ENCODE assay signal across 1 cellular context in the genomic region with DNA sequence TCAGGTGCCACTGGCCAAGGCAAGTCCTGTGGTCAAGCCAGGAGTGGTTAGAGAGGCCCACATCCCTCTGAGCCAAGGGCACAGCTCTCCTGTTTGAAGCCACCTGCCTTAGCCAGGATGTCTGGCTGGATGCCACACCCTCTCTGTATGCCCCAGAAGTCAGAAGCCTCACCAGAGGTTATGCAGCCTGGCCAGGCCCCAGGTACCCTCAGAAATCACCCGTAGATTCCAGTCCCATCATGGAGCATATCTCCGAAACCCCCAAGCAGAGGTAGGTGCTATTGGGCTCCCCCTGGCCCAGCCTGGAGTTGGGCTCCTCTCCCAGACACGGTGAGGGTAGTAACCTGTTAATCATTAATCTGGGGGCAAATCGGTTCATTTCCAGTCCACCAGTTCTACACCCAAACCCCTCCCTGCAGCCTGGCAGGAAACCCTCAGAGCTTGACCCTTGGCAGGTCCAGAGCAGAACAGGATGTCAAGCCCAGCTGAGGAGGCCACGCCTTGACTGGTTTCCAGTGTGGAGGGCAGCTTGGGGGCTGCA.
TF ChIP-seq lines count a peak whose summit lies in the region.

No MANE protein-coding gene starts in this region.

TF ChIP-seq in HepG2, 621 proteins besides CTCF, POLR2A, EP300 and RAD21 (continued from another document and continues in another):
- TF ChIP-seq, protein P1, sequence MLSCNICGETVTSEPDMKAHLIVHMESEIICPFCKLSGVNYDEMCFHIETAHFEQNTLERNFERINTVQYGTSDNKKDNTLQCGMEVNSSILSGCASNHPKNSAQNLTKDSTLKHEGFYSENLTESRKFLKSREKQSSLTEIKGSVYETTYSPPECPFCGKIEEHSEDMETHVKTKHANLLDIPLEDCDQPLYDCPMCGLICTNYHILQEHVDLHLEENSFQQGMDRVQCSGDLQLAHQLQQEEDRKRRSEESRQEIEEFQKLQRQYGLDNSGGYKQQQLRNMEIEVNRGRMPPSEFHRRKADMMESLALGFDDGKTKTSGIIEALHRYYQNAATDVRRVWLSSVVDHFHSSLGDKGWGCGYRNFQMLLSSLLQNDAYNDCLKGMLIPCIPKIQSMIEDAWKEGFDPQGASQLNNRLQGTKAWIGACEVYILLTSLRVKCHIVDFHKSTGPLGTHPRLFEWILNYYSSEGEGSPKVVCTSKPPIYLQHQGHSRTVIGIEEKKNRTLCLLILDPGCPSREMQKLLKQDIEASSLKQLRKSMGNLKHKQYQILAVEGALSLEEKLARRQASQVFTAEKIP (CRISPR knock-in tag; IDR thresholded peaks at IDR 0.05; ENCODE audit: borderline replicate concordance), result no peak
- TF ChIP-seq ARNT (IDR thresholded peaks at IDR 0.05) (no peak), ZBTB38 (CRISPR knock-in tag; IDR thresholded peaks at IDR 0.05) (no peak), GTF3A (CRISPR knock-in tag; conservative IDR thresholded peaks at IDR 0.05) (no peak), PHF20 (CRISPR knock-in tag; IDR thresholded peaks at IDR 0.05) (no peak), NFKBIZ (CRISPR knock-in tag; IDR thresholded peaks at IDR 0.05) (no peak), HDAC1 (CRISPR knock-in tag; IDR thresholded peaks at IDR 0.05) (peak; percentile 43; the same call in 1 of the 2 replicates), TSC22D2 (CRISPR knock-in tag; IDR thresholded peaks at IDR 0.05; ENCODE audit: borderline replicate concordance) (no peak), XRCC5 (optimal IDR thresholded peaks at IDR 0.05; ENCODE audit: low read length) (no peak), RARA (CRISPR knock-in tag; IDR thresholded peaks at IDR 0.05) (peak; percentile 51), TCF12 (IDR thresholded peaks at IDR 0.05) (no peak), TCF12 (CRISPR knock-in tag; IDR thresholded peaks at IDR 0.05) (no peak), TGIF2 (CRISPR knock-in tag; IDR thresholded peaks at IDR 0.05) (0 out of 2 replicates have a peak, but pooled peaks have one; percentile 39), MED8 (CRISPR knock-in tag; IDR thresholded peaks at IDR 0.05; ENCODE audit: insufficient replicate concordance) (no peak), EED (CRISPR knock-in tag; IDR thresholded peaks at IDR 0.05) (no peak), ZNF10 (CRISPR knock-in tag; IDR thresholded peaks at IDR 0.05; ENCODE audit: borderline replicate concordance, low read depth) (no peak), HNF4A (CRISPR knock-in tag; IDR thresholded peaks at IDR 0.05) (peak; percentile 48; the same call in 1 of the 2 replicates), MED1 (CRISPR knock-in tag; IDR thresholded peaks at IDR 0.05) (no peak), LCORL (IDR thresholded peaks at IDR 0.05) (no peak), LCORL (CRISPR knock-in tag; IDR thresholded peaks at IDR 0.05) (0 out of 2 replicates have a peak, but pooled peaks have one; percentile 54), ZNF546 (CRISPR knock-in tag; conservative IDR thresholded peaks at IDR 0.05) (no peak), ZNF160 (CRISPR knock-in tag; IDR thresholded peaks at IDR 0.05) (no peak), ZSCAN12 (CRISPR knock-in tag; IDR thresholded peaks at IDR 0.05) (no peak), TRIM22 (IDR thresholded peaks at IDR 0.05) (no peak), MZF1 (CRISPR knock-in tag; IDR thresholded peaks at IDR 0.05; ENCODE audit: borderline replicate concordance) (no peak), ZNF720 (CRISPR knock-in tag; IDR thresholded peaks at IDR 0.05) (no peak), MAFG (CRISPR knock-in tag; IDR thresholded peaks at IDR 0.05) (no peak), GATAD2A (CRISPR knock-in tag; IDR thresholded peaks at IDR 0.05) (no peak), ZNF839 (CRISPR knock-in tag; IDR thresholded peaks at IDR 0.05; ENCODE audit: borderline replicate concordance) (no peak), ZNF280D (CRISPR knock-in tag; IDR thresholded peaks at IDR 0.05) (no peak), SALL1 (CRISPR knock-in tag; IDR thresholded peaks at IDR 0.05) (peak; percentile 35), TARDBP (CRISPR knock-in tag; IDR thresholded peaks at IDR 0.05) (no peak), FOXJ3 (CRISPR knock-in tag; IDR thresholded peaks at IDR 0.05; ENCODE audit: borderline replicate concordance) (no peak), NCOR1 (IDR thresholded peaks at IDR 0.05; ENCODE audit: borderline replicate concordance, low read length) (peak; percentile 26; the same call in 1 of the 2 replicates), XBP1 (CRISPR knock-in tag; IDR thresholded peaks at IDR 0.05) (no peak), PRDM10 (CRISPR knock-in tag; IDR thresholded peaks at IDR 0.05; ENCODE audit: low read depth) (0 out of 2 replicates have a peak, but pooled peaks have one; percentile 39), BORCS8-MEF2B (CRISPR knock-in tag; IDR thresholded peaks at IDR 0.05) (no peak)
- TF ChIP-seq, protein P2, sequence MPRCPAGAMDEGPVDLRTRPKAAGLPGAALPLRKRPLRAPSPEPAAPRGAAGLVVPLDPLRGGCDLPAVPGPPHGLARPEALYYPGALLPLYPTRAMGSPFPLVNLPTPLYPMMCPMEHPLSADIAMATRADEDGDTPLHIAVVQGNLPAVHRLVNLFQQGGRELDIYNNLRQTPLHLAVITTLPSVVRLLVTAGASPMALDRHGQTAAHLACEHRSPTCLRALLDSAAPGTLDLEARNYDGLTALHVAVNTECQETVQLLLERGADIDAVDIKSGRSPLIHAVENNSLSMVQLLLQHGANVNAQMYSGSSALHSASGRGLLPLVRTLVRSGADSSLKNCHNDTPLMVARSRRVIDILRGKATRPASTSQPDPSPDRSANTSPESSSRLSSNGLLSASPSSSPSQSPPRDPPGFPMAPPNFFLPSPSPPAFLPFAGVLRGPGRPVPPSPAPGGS (CRISPR knock-in tag; IDR thresholded peaks at IDR 0.05), result no peak
- TF ChIP-seq, protein P3, sequence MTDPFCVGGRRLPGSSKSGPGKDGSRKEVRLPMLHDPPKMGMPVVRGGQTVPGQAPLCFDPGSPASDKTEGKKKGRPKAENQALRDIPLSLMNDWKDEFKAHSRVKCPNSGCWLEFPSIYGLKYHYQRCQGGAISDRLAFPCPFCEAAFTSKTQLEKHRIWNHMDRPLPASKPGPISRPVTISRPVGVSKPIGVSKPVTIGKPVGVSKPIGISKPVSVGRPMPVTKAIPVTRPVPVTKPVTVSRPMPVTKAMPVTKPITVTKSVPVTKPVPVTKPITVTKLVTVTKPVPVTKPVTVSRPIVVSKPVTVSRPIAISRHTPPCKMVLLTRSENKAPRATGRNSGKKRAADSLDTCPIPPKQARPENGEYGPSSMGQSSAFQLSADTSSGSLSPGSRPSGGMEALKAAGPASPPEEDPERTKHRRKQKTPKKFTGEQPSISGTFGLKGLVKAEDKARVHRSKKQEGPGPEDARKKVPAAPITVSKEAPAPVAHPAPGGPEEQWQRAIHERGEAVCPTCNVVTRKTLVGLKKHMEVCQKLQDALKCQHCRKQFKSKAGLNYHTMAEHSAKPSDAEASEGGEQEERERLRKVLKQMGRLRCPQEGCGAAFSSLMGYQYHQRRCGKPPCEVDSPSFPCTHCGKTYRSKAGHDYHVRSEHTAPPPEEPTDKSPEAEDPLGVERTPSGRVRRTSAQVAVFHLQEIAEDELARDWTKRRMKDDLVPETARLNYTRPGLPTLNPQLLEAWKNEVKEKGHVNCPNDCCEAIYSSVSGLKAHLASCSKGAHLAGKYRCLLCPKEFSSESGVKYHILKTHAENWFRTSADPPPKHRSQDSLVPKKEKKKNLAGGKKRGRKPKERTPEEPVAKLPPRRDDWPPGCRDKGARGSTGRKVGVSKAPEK (CRISPR knock-in tag; IDR thresholded peaks at IDR 0.05; ENCODE audit: borderline replicate concordance), result no peak
- TF ChIP-seq, protein P4, sequence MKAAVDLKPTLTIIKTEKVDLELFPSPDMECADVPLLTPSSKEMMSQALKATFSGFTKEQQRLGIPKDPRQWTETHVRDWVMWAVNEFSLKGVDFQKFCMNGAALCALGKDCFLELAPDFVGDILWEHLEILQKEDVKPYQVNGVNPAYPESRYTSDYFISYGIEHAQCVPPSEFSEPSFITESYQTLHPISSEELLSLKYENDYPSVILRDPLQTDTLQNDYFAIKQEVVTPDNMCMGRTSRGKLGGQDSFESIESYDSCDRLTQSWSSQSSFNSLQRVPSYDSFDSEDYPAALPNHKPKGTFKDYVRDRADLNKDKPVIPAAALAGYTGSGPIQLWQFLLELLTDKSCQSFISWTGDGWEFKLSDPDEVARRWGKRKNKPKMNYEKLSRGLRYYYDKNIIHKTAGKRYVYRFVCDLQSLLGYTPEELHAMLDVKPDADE (CRISPR knock-in tag; IDR thresholded peaks at IDR 0.05), result no peak
- TF ChIP-seq, protein P5, sequence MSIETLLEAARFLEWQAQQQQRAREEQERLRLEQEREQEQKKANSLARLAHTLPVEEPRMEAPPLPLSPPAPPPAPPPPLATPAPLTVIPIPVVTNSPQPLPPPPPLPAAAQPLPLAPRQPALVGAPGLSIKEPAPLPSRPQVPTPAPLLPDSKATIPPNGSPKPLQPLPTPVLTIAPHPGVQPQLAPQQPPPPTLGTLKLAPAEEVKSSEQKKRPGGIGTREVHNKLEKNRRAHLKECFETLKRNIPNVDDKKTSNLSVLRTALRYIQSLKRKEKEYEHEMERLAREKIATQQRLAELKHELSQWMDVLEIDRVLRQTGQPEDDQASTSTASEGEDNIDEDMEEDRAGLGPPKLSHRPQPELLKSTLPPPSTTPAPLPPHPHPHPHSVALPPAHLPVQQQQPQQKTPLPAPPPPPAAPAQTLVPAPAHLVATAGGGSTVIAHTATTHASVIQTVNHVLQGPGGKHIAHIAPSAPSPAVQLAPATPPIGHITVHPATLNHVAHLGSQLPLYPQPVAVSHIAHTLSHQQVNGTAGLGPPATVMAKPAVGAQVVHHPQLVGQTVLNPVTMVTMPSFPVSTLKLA (IDR thresholded peaks at IDR 0.05), result no peak
- TF ChIP-seq, protein P6, sequence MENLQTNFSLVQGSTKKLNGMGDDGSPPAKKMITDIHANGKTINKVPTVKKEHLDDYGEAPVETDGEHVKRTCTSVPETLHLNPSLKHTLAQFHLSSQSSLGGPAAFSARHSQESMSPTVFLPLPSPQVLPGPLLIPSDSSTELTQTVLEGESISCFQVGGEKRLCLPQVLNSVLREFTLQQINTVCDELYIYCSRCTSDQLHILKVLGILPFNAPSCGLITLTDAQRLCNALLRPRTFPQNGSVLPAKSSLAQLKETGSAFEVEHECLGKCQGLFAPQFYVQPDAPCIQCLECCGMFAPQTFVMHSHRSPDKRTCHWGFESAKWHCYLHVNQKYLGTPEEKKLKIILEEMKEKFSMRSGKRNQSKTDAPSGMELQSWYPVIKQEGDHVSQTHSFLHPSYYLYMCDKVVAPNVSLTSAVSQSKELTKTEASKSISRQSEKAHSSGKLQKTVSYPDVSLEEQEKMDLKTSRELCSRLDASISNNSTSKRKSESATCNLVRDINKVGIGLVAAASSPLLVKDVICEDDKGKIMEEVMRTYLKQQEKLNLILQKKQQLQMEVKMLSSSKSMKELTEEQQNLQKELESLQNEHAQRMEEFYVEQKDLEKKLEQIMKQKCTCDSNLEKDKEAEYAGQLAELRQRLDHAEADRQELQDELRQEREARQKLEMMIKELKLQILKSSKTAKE (CRISPR knock-in tag; IDR thresholded peaks at IDR 0.05; ENCODE audit: borderline replicate concordance), result peak; percentile 67; the same call in 1 of the 2 replicates
